30 cellular contexts compared by ENCODE assay signal in the genomic region with DNA sequence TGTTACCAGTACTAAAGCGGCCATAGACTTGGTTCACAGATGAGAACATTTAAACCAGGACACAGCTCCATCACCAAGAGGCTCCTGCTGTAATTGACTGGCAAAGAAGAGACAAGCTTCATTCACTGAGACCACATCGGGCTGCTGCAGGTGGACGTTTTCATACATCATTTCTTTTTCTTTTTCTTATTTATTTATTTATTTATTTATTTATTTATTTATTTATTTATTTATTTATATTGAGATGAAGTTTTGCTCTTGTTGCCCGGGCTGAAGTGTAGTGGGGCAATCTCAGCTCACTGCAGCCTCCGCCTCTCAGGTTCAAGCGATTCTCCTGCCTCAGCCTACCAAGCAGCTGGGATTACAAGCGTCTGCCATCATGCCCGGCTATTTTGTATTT. TPM values are rescaled to one million over a fixed set of nuclear protein-coding genes. Genes with fewer than 3 reads are reported as not detected.
"Had no signal": no experiment of that assay in that cellular context is flagged by ENCODE, and none has a peak within 500 bp of the region (broad histone marks: within the 10 kb centered on the region; RNA-seq: fewer than 3 reads in every experiment).

No MANE protein-coding gene starts in this region.

- DNase-seq: stimulated activated CD4-positive, alpha-beta T cell treated with anti-CD3 and anti-CD28 coated beads, Interleukin-2, amount 100 ng/mL, for 48 hours; stimulated activated CD4-positive, alpha-beta T cell treated with anti-CD3 and anti-CD28 coated beads, Interleukin-4, amount 100 ng/mL, for 1 hour; stimulated activated CD4-positive, alpha-beta T cell treated with anti-CD3 and anti-CD28 coated beads, Interleukin-4, amount 100 ng/mL, for 24 hours; stimulated activated CD4-positive, alpha-beta T cell treated with anti-CD3 and anti-CD28 coated beads, Interleukin-4, amount 100 ng/mL, for 4 hours; stimulated activated CD8-positive, alpha-beta memory T cell treated with anti-CD3 and anti-CD28 coated beads, Interleukin-4, amount 100 ng/mL, for 48 hours; stimulated activated naive B cell treated with anti-CD40 and anti-IgM and Interleukin-4, amounts not matched to agents 10 μg/mL and 1 μg/mL and 100 μg/mL, for 72 hours; stimulated activated naive CD4-positive, alpha-beta T cell; stimulated activated naive CD4-positive, alpha-beta T cell treated with Interleukin-2 at 50 U/mL for 16 hours; stimulated activated naive CD8-positive, alpha-beta T cell treated with anti-CD3 and anti-CD28 coated beads, Interleukin-15, amount 100 ng/mL, for 72 hours; stimulated activated naive CD8-positive, alpha-beta T cell treated with anti-CD3 and anti-CD28 coated beads, Interleukin-15, Interleukin-2, amounts not matched to agents 100 U/mL and 50 U/mL, for 24 hours; stomach; substantia nigra; testis; thyroid gland; tibial artery; transverse colon; trophoblast cell; upper lobe of left lung; upper lobe of right lung; uterus had no signal

- H3K36me3 ChIP-seq: stomach, suprapubic skin, thoracic aorta, thyroid gland, tibial artery, tibial nerve, transverse colon, upper lobe of left lung, upper lobe of right lung, uterus, vagina had no signal

- H3K4me3 ChIP-seq: stomach, suprapubic skin, testis, thoracic aorta, thyroid gland, tibial artery, tibial nerve, transverse colon, upper lobe of left lung, upper lobe of right lung, uterus, vagina had no signal

- H3K27ac ChIP-seq: stomach, suprapubic skin, testis, thoracic aorta, thyroid gland, tibial artery, tibial nerve, transverse colon, upper lobe of left lung, upper lobe of right lung, uterus, vagina had no signal

- ATAC-seq: stimulated activated memory B cell treated with anti-CD40 and anti-IgM and Interleukin-4, amounts not matched to agents 10 μg/mL and 1 μg/mL and 100 μg/mL, for 72 hours; stimulated activated naive B cell treated with anti-CD40 and anti-IgM and Interleukin-4, amounts not matched to agents 10 μg/mL and 1 μg/mL and 100 μg/mL, for 72 hours; stimulated activated naive CD8-positive, alpha-beta T cell treated with anti-CD3 and anti-CD28 coated beads, Interleukin-15, amount 100 ng/mL, for 72 hours; stimulated activated naive CD8-positive, alpha-beta T cell treated with anti-CD3 and anti-CD28 coated beads, Interleukin-15, Interleukin-2, amounts not matched to agents 100 U/mL and 50 U/mL, for 24 hours; upper lobe of right lung had no signal

- H3K9me3 ChIP-seq: suprapubic skin, testis, thoracic aorta, thyroid gland, tibial artery, transverse colon, upper lobe of left lung, upper lobe of right lung, uterus, vagina had no signal

- H3K4me1 ChIP-seq: stomach, suprapubic skin, testis, thyroid gland, tibial artery, tibial nerve, transverse colon, upper lobe of left lung, upper lobe of right lung, uterus, vagina had no signal

- FAIRE-seq: urothelium cell line had no signal

RNA-seq across cellular contexts. Expression of gene NMS, which starts 58.9 kb away (rescaled TPM):
- total RNA-seq: stomach, subcutaneous adipose tissue, suprapubic skin, temporal lobe, testis, thoracic aorta, thyroid gland, tibial nerve, transverse colon, upper lobe of left lung, upper lobe of right lung, ureter, urinary bladder, uterus, vagina had no signal
- polyA plus RNA-seq: stomach, urinary bladder had no signal
